Comparison of ENCODE assay signal across 24 cellular contexts in the genomic region with DNA sequence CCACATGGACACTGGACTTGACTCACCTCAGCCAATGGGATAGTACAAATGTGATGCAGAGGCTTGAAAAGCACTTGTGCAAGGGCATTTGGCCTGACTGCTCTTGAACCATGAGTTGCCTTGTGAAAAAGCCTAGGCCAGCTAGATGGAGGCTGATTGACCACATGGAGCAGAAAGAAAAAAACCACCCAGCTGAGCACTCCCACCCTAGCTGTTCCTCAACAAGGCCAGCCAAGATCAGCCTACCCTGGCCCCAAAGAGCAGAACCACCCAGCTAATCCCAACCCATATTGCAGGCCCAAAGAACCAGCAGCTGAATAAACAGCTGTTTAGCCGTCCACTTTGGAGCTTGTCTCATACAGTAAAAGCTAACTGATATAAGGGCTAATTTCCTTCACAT.
"Had no signal": no experiment of that assay in that cellular context is flagged by ENCODE, and none has a peak within 500 bp of the region (broad histone marks: within the 10 kb centered on the region; RNA-seq: fewer than 3 reads in every experiment).

No MANE protein-coding gene starts in this region.

- H3K9me3 ChIP-seq: colonic mucosa, gastrocnemius medialis, lower lobe of right lung had no signal

- ATAC-seq: effector memory CD8-positive, alpha-beta T cell; esophagus mucosa; gastrocnemius medialis; heart right ventricle; left cardiac atrium; left lung; left ventricle myocardium superior; lower lobe of right lung; mucosa of descending colon had no signal

- FAIRE-seq: endometrium, islet of Langerhans, keratinocyte had no signal

- DNase-seq: colonic mucosa; cortex of kidney; effector CD8-positive, alpha-beta T cell; effector memory CD8-positive, alpha-beta T cell; endodermal cell; erythroblast; esophagus squamous epithelium; foreskin fibroblast; foreskin melanocyte; gastrocnemius medialis; glutamatergic neuron; head of caudate nucleus; heart right ventricle; hippocampal formation; left cardiac atrium; left lung; left ventricle myocardium superior; lower lobe of right lung; mesenchymal stem cell; mucosa of descending colon had no signal

- H3K27me3 ChIP-seq: colonic mucosa, esophagus squamous epithelium, gastrocnemius medialis, heart right ventricle, left lung had no signal

- H3K27ac ChIP-seq: colonic mucosa, esophagus squamous epithelium, gastrocnemius medialis, heart right ventricle, left lung, lower lobe of right lung had no signal

- H3K36me3 ChIP-seq: colonic mucosa, esophagus squamous epithelium, gastrocnemius medialis, left lung, lower lobe of right lung had no signal

- H3K4me3 ChIP-seq: colonic mucosa, esophagus squamous epithelium, gastrocnemius medialis, heart right ventricle, left lung, lower lobe of right lung, mucosa of descending colon had no signal

- H3K4me1 ChIP-seq: colonic mucosa, esophagus squamous epithelium, gastrocnemius medialis, heart right ventricle, left lung, lower lobe of right lung had no signal
